In the genomic region with DNA sequence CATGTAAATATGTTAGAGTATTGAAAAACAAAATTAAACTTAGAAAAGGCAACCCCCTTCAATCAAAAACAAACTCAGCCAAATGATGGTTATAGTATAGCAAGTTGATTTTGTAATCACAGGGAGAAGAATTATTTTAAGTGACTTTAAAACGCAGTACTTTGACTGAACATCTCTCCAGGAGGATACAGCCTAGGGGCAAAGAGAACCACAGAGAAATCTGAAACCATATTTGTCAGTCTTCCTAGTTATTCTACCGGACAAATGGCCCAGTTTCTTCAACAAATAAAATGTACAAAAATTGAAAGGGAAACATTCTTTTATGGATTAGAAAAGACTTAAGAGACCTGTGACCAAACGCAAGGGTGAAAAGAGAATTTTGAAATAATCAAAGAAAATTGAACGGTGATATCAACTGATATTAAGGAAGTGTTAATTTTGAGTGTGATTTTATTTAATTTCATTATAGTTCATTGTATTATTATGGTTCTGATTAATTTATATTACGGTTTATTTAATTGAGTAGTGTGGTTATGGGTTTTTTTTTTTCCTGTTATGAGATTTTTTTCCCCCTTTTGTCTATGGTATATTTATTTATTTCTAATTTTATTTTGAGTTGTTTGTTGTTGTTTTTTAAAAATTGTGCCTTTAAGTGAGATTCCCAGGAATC, we compare ENCODE assay signal across 9 cellular contexts.
DNase-seq lines count a peak whose midpoint lies in the region; ATAC-seq, FAIRE-seq and TF ChIP-seq lines count a peak whose summit lies in the region.
"Had no signal": no experiment of that assay in that cellular context is flagged by ENCODE, and none has a peak within 500 bp of the region (broad histone marks: within the 10 kb centered on the region; RNA-seq: fewer than 3 reads in every experiment).

No MANE protein-coding gene starts in this region.

- CTCF ChIA-PET in activated CD8-positive, alpha-beta T cell treated with anti-CD3 and anti-CD28 coated beads for 36 hours (lab: Charles Lee), result interaction anchor here (1.0 kb wide), 2 partner anchors 20 to 307 kb away, joined by 3 read pairs; no protein-coding TSS in a partner anchor
- CTCF ChIA-PET in activated CD8-positive, alpha-beta T cell treated with anti-CD3 and anti-CD28 coated beads, Interleukin-2, amount 10 ng/mL, durations not matched to agents 7 days and 5 days (lab: Charles Lee), result interaction anchor here (1.1 kb wide), 1 partner anchor 8 kb away, joined by 4 read pairs; no protein-coding TSS in a partner anchor

- H3K27ac Mint-ChIP-seq in activated CD8-positive, alpha-beta T cell treated with anti-CD3 and anti-CD28 coated beads for 36 hours, result no peak overlapping the region
- H3K27ac Mint-ChIP-seq in activated CD8-positive, alpha-beta T cell treated with anti-CD3 and anti-CD28 coated beads, Interleukin-2, amount 10 ng/mL, durations not matched to agents 7 days and 5 days, result no peak overlapping the region
- H3K27ac Mint-ChIP-seq: activated naive CD4-positive, alpha-beta T cell treated with anti-CD3 and anti-CD28 coated beads, Interleukin-2, amount 50 U/mL, for 24 hours had no signal

- no peaks in the 10 kb centered on the region for H3K9me3 Mint-ChIP-seq in activated CD8-positive, alpha-beta T cell treated with anti-CD3 and anti-CD28 coated beads for 36 hours
- H3K9me3 Mint-ChIP-seq in activated CD8-positive, alpha-beta T cell treated with anti-CD3 and anti-CD28 coated beads, Interleukin-2, amount 10 ng/mL, durations not matched to agents 7 days and 5 days (ENCODE audit: insufficient read depth), result no peaks in the 10 kb centered on the region
- H3K9me3 Mint-ChIP-seq: activated naive CD4-positive, alpha-beta T cell treated with anti-CD3 and anti-CD28 coated beads, Interleukin-2, amount 50 U/mL, for 24 hours had no signal

- peak; percentile 45 for FAIRE-seq in kidney (lab: Jason Lieb, UNC)

- H3K4me3 ChIP-seq in ascending aorta (peak overlapping the region; percentile 69 to 70), kidney (ENCODE audit: low read length in 2 of 2) (peak overlapping the region; percentile 59 to 67), tibial artery (peak overlapping the region; percentile 51 to 60)

- H3K27me3 ChIP-seq in ascending aorta (no peaks in the 10 kb centered on the region), tibial artery (no peaks in the 10 kb centered on the region)

- TF ChIP-seq CTCF in activated CD8-positive, alpha-beta T cell treated with anti-CD3 and anti-CD28 coated beads for 36 hours (IDR thresholded peaks at IDR 0.05), result no peak
- TF ChIP-seq CTCF in ascending aorta (IDR thresholded peaks at IDR 0.05), result no peak
- no peak for TF ChIP-seq CTCF in kidney (IDR thresholded peaks at IDR 0.05; ENCODE audit: borderline replicate concordance, extremely low read depth, insufficient read depth)
- TF ChIP-seq CTCF in tibial artery (IDR thresholded peaks at IDR 0.05), result no peak

- H3K4me3 Mint-ChIP-seq in activated CD8-positive, alpha-beta T cell treated with anti-CD3 and anti-CD28 coated beads for 36 hours, result peak overlapping the region; percentile 8
- H3K4me3 Mint-ChIP-seq in activated CD8-positive, alpha-beta T cell treated with anti-CD3 and anti-CD28 coated beads, Interleukin-2, amount 10 ng/mL, durations not matched to agents 7 days and 5 days, result no peak overlapping the region

- POLR2A ChIA-PET in activated CD8-positive, alpha-beta T cell treated with anti-CD3 and anti-CD28 coated beads for 36 hours (lab: Charles Lee), result interaction anchor here (1.0 kb wide), 1 partner anchor 207 kb away, joined by 3 read pairs; no protein-coding TSS in a partner anchor
- POLR2A ChIA-PET in activated CD8-positive, alpha-beta T cell treated with anti-CD3 and anti-CD28 coated beads, Interleukin-2, amount 10 ng/mL, durations not matched to agents 7 days and 5 days (lab: Charles Lee), result no interaction called here

- H3K9me3 ChIP-seq in ascending aorta, result no peaks in the 10 kb centered on the region
- no peaks in the 10 kb centered on the region for H3K9me3 ChIP-seq in kidney (ENCODE audit: control insufficient read depth in 1 of 2, low read length in 2 of 2)
- no peaks in the 10 kb centered on the region for H3K9me3 ChIP-seq in tibial artery

- H3K4me1 Mint-ChIP-seq in activated CD8-positive, alpha-beta T cell treated with anti-CD3 and anti-CD28 coated beads for 36 hours (ENCODE audit: low read depth), result peaks cover 4% of the 10 kb centered on the region
- peaks cover 2% of the 10 kb centered on the region for H3K4me1 Mint-ChIP-seq in activated CD8-positive, alpha-beta T cell treated with anti-CD3 and anti-CD28 coated beads, Interleukin-2, amount 10 ng/mL, durations not matched to agents 7 days and 5 days (ENCODE audit: low read depth)

- H3K36me3 ChIP-seq in ascending aorta (no peaks in the 10 kb centered on the region), kidney (ENCODE audit: control insufficient read depth in 1 of 2, insufficient read depth in 2 of 2, low read length in 2 of 2) (no peaks in the 10 kb centered on the region), tibial artery (no peaks in the 10 kb centered on the region)

- H3K27ac ChIP-seq in ascending aorta (peak overlapping the region; percentile 70 to 74), kidney (ENCODE audit: low read depth in 2 of 2, low read length in 2 of 2) (no peak overlapping the region), tibial artery (peak overlapping the region; percentile 55 to 60)

- peaks cover 0 to 28% of the 10 kb centered on the region in 2 donors for H3K4me1 ChIP-seq in ascending aorta
- no peaks in the 10 kb centered on the region for H3K4me1 ChIP-seq in kidney (ENCODE audit: control insufficient read depth in 1 of 2, insufficient read depth in 1 of 2, low read depth in 1 of 2, low read length in 2 of 2)
- H3K4me1 ChIP-seq in tibial artery, result peaks cover 0 to 17% (median 4%) of the 10 kb centered on the region in 4 donors

- DNase-seq in activated CD8-positive, alpha-beta T cell treated with anti-CD3 and anti-CD28 coated beads for 36 hours, result no peak
- DNase-seq in activated CD8-positive, alpha-beta T cell treated with anti-CD3 and anti-CD28 coated beads, Interleukin-2, amount 10 ng/mL, durations not matched to agents 7 days and 5 days, result no peak
- DNase-seq in ascending aorta (ENCODE audit: low spot score in 2 of 2) (no peak), kidney (no peak), tibial artery (no peak), glomerular visceral epithelial cell (ENCODE audit: extremely low spot score) (no peak), NCI-H1417 treated with DMSO at 0.1 percent for 48 hours (lab: John Stamatoyannopoulos, UW) (no peak), iPS-NIHi7 (ENCODE audit: extremely low spot score) (no peak)

- intact Hi-C loops in activated CD8-positive, alpha-beta T cell treated with anti-CD3 and anti-CD28 coated beads for 36 hours (cut with micrococcal nuclease), result no loop called here
- intact Hi-C loops in ascending aorta (cut with DNase I), result loop anchor here (2.0 to 5.0 kb wide), 2 partner anchors 60 to 151 kb away; a partner anchor contains a TSS
- intact Hi-C loops in kidney (cut with DNase I), result no loop called here
- intact Hi-C loops in tibial artery (cut with DNase I; ENCODE audit: low total_unique reads), result no loop called here

- H3K36me3 Mint-ChIP-seq in activated CD8-positive, alpha-beta T cell treated with anti-CD3 and anti-CD28 coated beads for 36 hours (ENCODE audit: low read depth), result no peaks in the 10 kb centered on the region
- no peaks in the 10 kb centered on the region for H3K36me3 Mint-ChIP-seq in activated CD8-positive, alpha-beta T cell treated with anti-CD3 and anti-CD28 coated beads, Interleukin-2, amount 10 ng/mL, durations not matched to agents 7 days and 5 days (ENCODE audit: low read depth)
- H3K36me3 Mint-ChIP-seq: activated naive CD4-positive, alpha-beta T cell treated with anti-CD3 and anti-CD28 coated beads, Interleukin-2, amount 50 U/mL, for 24 hours had no signal

- ATAC-seq in activated CD8-positive, alpha-beta T cell treated with anti-CD3 and anti-CD28 coated beads for 36 hours, result no peak
- no peak for ATAC-seq in activated CD8-positive, alpha-beta T cell treated with anti-CD3 and anti-CD28 coated beads, Interleukin-2, amount 10 ng/mL, durations not matched to agents 7 days and 5 days

- peak overlapping the region in 1 of 2 donors; percentile 67 for H3K9ac ChIP-seq in kidney (ENCODE audit: low read length in 2 of 2)

- peaks cover 20% of the 10 kb centered on the region for H3K27me3 Mint-ChIP-seq in activated CD8-positive, alpha-beta T cell treated with anti-CD3 and anti-CD28 coated beads for 36 hours
- H3K27me3 Mint-ChIP-seq in activated CD8-positive, alpha-beta T cell treated with anti-CD3 and anti-CD28 coated beads, Interleukin-2, amount 10 ng/mL, durations not matched to agents 7 days and 5 days (ENCODE audit: low read depth), result peaks cover 38% of the 10 kb centered on the region

Comparison
In these comparisons a context has a peak if more than half of its experiments do, and no peak if none do; other contexts are left out.
1. H3K27ac ChIP-seq: peak in ascending aorta (2 of 2) and tibial artery (2 of 2); none in kidney (0 of 2).
2. Peak in every context shown above with its lines, with median percentiles within 50 percentile points of each other: H3K4me3 ChIP-seq.